In the genomic region with DNA sequence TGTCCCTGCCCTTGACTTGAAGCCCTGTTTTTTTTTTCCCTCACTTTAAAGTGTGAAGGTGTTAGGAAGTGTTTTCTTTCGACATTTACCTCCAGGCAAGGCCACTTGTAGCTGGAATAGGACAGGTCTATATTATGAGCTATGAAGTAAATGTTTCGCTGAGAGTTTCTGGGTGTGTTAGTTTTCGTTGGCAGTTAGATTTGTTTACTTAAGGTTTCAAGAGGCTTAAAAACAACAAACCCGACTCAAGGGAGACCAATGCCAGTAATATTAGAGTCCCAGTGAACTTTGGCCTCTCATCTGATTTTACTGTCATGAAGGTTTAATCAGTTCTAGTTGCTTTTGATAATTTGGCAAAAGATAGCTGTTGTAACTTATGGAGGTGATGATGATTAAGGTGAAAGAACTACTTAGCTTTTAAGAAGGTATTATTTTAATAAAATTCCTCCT, we compare ENCODE assay signal across 12 cellular contexts. TPM values are rescaled to one million over a fixed set of nuclear protein-coding genes. Genes with fewer than 3 reads are reported as not detected.
DNase-seq lines count a peak whose midpoint lies in the region; ATAC-seq and TF ChIP-seq lines count a peak whose summit lies in the region.
"Had no signal": no experiment of that assay in that cellular context is flagged by ENCODE, and none has a peak within 500 bp of the region (broad histone marks: within the 10 kb centered on the region; RNA-seq: fewer than 3 reads in every experiment).

No MANE protein-coding gene starts in this region.

- no peaks in the 10 kb centered on the region for H3K36me3 ChIP-seq in ACC112 (ENCODE audit: insufficient read depth, low read length)
- H3K36me3 ChIP-seq: right atrium auricular region had no signal

- DNase-seq in NCI-H1436 treated with DMSO at 0.1 percent for 48 hours (lab: John Stamatoyannopoulos, UW) (peak; percentile 39), astrocyte of the hippocampus (ENCODE audit: low read depth, low spot score) (peak; percentile 48), left colon (no peak), natural killer cell (no peak), NCI-H2081 (lab: John Stamatoyannopoulos, UW) (no peak), AG20443 (ENCODE audit: low spot score) (no peak)
- DNase-seq in activated CD4-positive, alpha-beta T cell treated with anti-CD3 and anti-CD28 coated beads for 4 hours: no peak
- DNase-seq: activated CD4-positive, alpha-beta memory T cell treated with anti-CD3 and anti-CD28 coated beads for 36 hours; OCI-M1 had no signal

- no peak for TF ChIP-seq CTCF in natural killer cell (IDR thresholded peaks at IDR 0.05)

- H3K4me1 Mint-ChIP-seq in natural killer cell: no peaks in the 10 kb centered on the region
- H3K4me1 Mint-ChIP-seq: B cell had no signal

- no peaks in the 10 kb centered on the region for H3K36me3 Mint-ChIP-seq in natural killer cell
- H3K36me3 Mint-ChIP-seq: activated CD4-positive, alpha-beta memory T cell treated with anti-CD3 and anti-CD28 coated beads for 36 hours had no signal

- peaks cover 53% of the 10 kb centered on the region for H3K4me1 ChIP-seq in ACC112 (ENCODE audit: control insufficient read depth, insufficient read depth, low read length, unreplicated experiment)
- H3K4me1 ChIP-seq: right atrium auricular region had no signal

- H3K27ac Mint-ChIP-seq in natural killer cell: no peak overlapping the region
- H3K27ac Mint-ChIP-seq: activated CD4-positive, alpha-beta memory T cell treated with anti-CD3 and anti-CD28 coated beads for 36 hours; B cell had no signal

- H3K4me3 ChIP-seq in ACC112 (ENCODE audit: low read depth, low read length): no peak overlapping the region
- H3K4me3 ChIP-seq: right atrium auricular region had no signal

- H3K4me3 Mint-ChIP-seq in natural killer cell: no peak overlapping the region
- H3K4me3 Mint-ChIP-seq: activated CD4-positive, alpha-beta memory T cell treated with anti-CD3 and anti-CD28 coated beads for 36 hours; B cell had no signal

- ATAC-seq in left colon: peak; percentile 76
- no peak for ATAC-seq in natural killer cell

- H3K27me3 ChIP-seq in ACC112 (ENCODE audit: insufficient read depth, low read length): no peaks in the 10 kb centered on the region
- H3K27me3 ChIP-seq: right atrium auricular region had no signal

- H3K9me3 Mint-ChIP-seq in natural killer cell: no peaks in the 10 kb centered on the region
- H3K9me3 Mint-ChIP-seq: activated CD4-positive, alpha-beta memory T cell treated with anti-CD3 and anti-CD28 coated beads for 36 hours had no signal

- intact Hi-C loops in left colon (cut with DNase I, micrococcal nuclease): no loop called here
- intact Hi-C loops in natural killer cell (cut with micrococcal nuclease): no loop called here

- H3K27me3 Mint-ChIP-seq in natural killer cell (ENCODE audit: low read depth in 2 of 2): peaks cover 0 to 5% of the 10 kb centered on the region in 2 donors
- H3K27me3 Mint-ChIP-seq: activated CD4-positive, alpha-beta memory T cell treated with anti-CD3 and anti-CD28 coated beads for 36 hours had no signal

- no peaks in the 10 kb centered on the region for H3K79me2 ChIP-seq in ACC112 (ENCODE audit: control insufficient read depth, insufficient read depth, low read length, unreplicated experiment)

- H3K27ac ChIP-seq in ACC112 (ENCODE audit: low read depth, low read length): peak overlapping the region; percentile 7; the same call in 1 of the 2 replicates
- H3K27ac ChIP-seq: right atrium auricular region had no signal

- no peak overlapping the region for H2AFZ ChIP-seq in ACC112 (ENCODE audit: low read length, unreplicated experiment)

RNA-seq across cellular contexts. Expression of a gene that starts 25.2 kb away (rescaled TPM):
- total RNA-seq in left colon: 100 to 1,000 TPM; 127 to 129 TPM
- 1 to 10 TPM in 2 of 3 donors, under 1 TPM in 1; 0.68 to 1.8 (median 1.3) TPM for total RNA-seq in natural killer cell

RNA-seq across cellular contexts. Expression of a gene that starts 42.2 kb away (rescaled TPM):
- total RNA-seq in left colon (10 to 100 TPM; 20.3 to 24.8 TPM), natural killer cell (10 to 100 TPM; 19.7 to 44.4 (median 35.1) TPM)

Comparison
In these comparisons a context has a peak if more than half of its experiments do, and no peak if none do; other contexts are left out.
1. DNase-seq: peak in NCI-H1436 treated with DMSO at 0.1 percent for 48 hours (single experiment) and astrocyte of the hippocampus (single experiment); none in left colon (0 of 2), natural killer cell (single experiment), activated CD4-positive, alpha-beta T cell treated with anti-CD3 and anti-CD28 coated beads for 4 hours (0 of 2), NCI-H2081 (0 of 2) and AG20443 (single experiment).
2. RNA of a gene that starts 25.2 kb away (total RNA-seq): 127 to 129 TPM in left colon; 0.68 to 1.8 TPM in natural killer cell; every median in the first group is over 10 times any median in the second.